8 cellular contexts compared by ENCODE assay signal in the genomic region with DNA sequence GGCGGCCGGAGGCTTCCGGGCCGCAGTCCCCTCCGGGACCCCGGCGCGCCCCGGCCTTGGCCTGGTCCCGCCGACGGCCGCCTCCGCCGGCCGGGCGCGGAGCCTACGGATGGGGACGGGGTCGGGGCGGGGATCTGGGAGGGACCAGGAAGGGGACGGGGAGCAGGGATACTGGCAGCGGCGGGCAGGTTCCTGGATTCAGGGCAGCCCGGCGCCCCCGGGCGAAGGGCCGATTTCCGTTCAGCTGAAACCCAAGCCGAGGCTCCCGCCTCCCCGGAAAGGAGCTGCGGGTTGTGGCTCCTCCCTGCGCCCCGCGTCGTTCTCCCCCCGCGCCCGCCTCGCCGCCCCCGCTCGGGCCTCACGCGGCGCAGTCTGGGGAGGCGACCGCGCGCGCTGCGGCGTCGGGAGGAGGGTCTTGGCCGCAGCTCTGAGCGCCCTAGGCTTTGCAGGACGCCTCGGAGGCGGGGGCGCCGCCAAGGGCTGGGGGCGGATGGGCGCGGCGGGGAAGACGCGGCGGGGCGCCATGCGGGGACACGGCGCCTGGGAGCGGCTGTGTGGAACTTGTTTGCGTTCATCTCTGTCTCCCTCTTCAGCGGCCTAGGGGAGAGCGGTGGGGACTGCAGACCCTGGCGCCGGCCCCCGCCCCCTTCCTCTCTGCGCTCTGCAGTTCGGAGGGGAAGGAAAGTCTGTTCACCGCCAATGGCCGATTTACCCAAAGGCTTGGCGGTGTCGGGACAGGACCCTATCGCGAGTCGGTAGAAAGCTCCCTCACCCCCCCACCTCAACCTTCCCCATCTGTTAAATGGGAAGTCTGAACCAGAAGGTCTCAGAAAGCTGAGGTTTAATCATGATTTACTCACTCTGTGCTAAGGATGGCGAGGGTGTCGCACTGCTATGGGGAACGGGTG. TPM values are rescaled to one million over a fixed set of nuclear protein-coding genes. Genes with fewer than 3 reads are reported as not detected.
DNase-seq lines count a peak whose midpoint lies in the region; ATAC-seq and TF ChIP-seq lines count a peak whose summit lies in the region.

No MANE protein-coding gene starts in this region.

- peak; percentile 75 to 79 for ATAC-seq in left cardiac atrium

- no peaks in the 10 kb centered on the region for H3K79me2 ChIP-seq in PC-9 (ENCODE audit: low read depth)

- H3K36me3 Mint-ChIP-seq in activated naive CD4-positive, alpha-beta T cell treated with anti-CD3 and anti-CD28 coated beads for 36 hours (ENCODE audit: low read depth) = no peaks in the 10 kb centered on the region

- H3K27ac Mint-ChIP-seq in activated naive CD4-positive, alpha-beta T cell treated with anti-CD3 and anti-CD28 coated beads for 36 hours = no peak overlapping the region

- no peaks in the 10 kb centered on the region for H3F3A ChIP-seq in PC-9 (ENCODE audit: insufficient read depth, low read depth)

- no peaks in the 10 kb centered on the region for H3K4me1 ChIP-seq in PC-9 (replicated peaks; ENCODE audit: insufficient read depth)

- no peaks in the 10 kb centered on the region for H4K20me1 ChIP-seq in PC-9 (ENCODE audit: insufficient read depth)

- CTCF ChIA-PET in activated naive CD4-positive, alpha-beta T cell treated with anti-CD3 and anti-CD28 coated beads for 36 hours (lab: Charles Lee) = interaction anchor here (0.6 kb wide), 2 partner anchors 316 to 337 kb away, joined by 3 read pairs; no protein-coding TSS in a partner anchor
- CTCF ChIA-PET in PC-9 (lab: Charles Lee) = no interaction called here

- no peaks in the 10 kb centered on the region for H3K4me1 Mint-ChIP-seq in activated naive CD4-positive, alpha-beta T cell treated with anti-CD3 and anti-CD28 coated beads for 36 hours (ENCODE audit: low read depth)

- POLR2A ChIA-PET in PC-9 (lab: Charles Lee; ENCODE audit: unreplicated experiment) = no interaction called here

- no peaks in the 10 kb centered on the region for H3K36me3 ChIP-seq in PC-9 (ENCODE audit: low read depth)

- peaks cover 37% of the 10 kb centered on the region for H3K27me3 Mint-ChIP-seq in activated naive CD4-positive, alpha-beta T cell treated with anti-CD3 and anti-CD28 coated beads for 36 hours (ENCODE audit: low read depth)

- no peak overlapping the region for H3K4me2 ChIP-seq in PC-9

- TF ChIP-seq CTCF in PC-9 (conservative IDR thresholded peaks at IDR 0.05) = no peak

- no peak overlapping the region for H2AFZ ChIP-seq in PC-9

- intact Hi-C loops in activated naive CD4-positive, alpha-beta T cell treated with anti-CD3 and anti-CD28 coated beads for 36 hours (cut with micrococcal nuclease) = loop anchor here (1.0 kb wide), 1 partner anchor 247 kb away; no protein-coding TSS in a partner anchor
- intact Hi-C loops in left cardiac atrium (cut with DNase I) = no loop called here
- intact Hi-C loops in PC-9 (cut with micrococcal nuclease; ENCODE audit: unreplicated experiment) = no loop called here

- H3K4me3 ChIP-seq in PC-9 = no peak overlapping the region

- BruUV-seq in PC-9 (replicated peaks; lab: Mats Ljungman, UMichigan) = no TSS peak

- H3K27ac ChIP-seq in PC-9 = no peak overlapping the region

- H3K4me3 Mint-ChIP-seq in activated naive CD4-positive, alpha-beta T cell treated with anti-CD3 and anti-CD28 coated beads for 36 hours = peak overlapping the region; percentile 23

- peaks cover 10% of the 10 kb centered on the region; the same call in 1 of the 2 replicates for H3K27me3 ChIP-seq in PC-9 (ENCODE audit: insufficient read depth, low read depth)

- no peaks in the 10 kb centered on the region for H3K9me2 ChIP-seq in PC-9 (ENCODE audit: insufficient read depth)

- no peaks in the 10 kb centered on the region for H3K9me3 ChIP-seq in PC-9 (ENCODE audit: insufficient read depth, low read depth)

- DNase-seq in EH (ENCODE audit: low read depth) = peak; percentile 39
- peak; percentile 45 for DNase-seq in NCI-H2107 (lab: John Stamatoyannopoulos, UW)
- peak; percentile 38 for DNase-seq in activated naive CD4-positive, alpha-beta T cell treated with anti-CD3 and anti-CD28 coated beads for 36 hours
- DNase-seq in left cardiac atrium = peak; percentile 58
- peak; percentile 67 for DNase-seq in putamen (ENCODE audit: low spot score)
- no peak for DNase-seq in medulla oblongata (ENCODE audit: extremely low spot score)
- no peak for DNase-seq in PC-9
- no peak for DNase-seq in NCI-H1048 (lab: John Stamatoyannopoulos, UW)

- H3K9me3 Mint-ChIP-seq in activated naive CD4-positive, alpha-beta T cell treated with anti-CD3 and anti-CD28 coated beads for 36 hours = peaks cover 2% of the 10 kb centered on the region

RNA-seq across cellular contexts. Expression of gene TMEM181, which starts 22.7 kb away (rescaled TPM):
- 1 to 10 TPM; 8.3 to 8.6 TPM for total RNA-seq in activated naive CD4-positive, alpha-beta T cell treated with anti-CD3 and anti-CD28 coated beads for 36 hours
- total RNA-seq in left cardiac atrium = 10 to 100 TPM; 12.5 to 13.8 TPM
- 14.9 and 18.7 TPM in 2 replicates for total RNA-seq in PC-9 (2021)

Comparison
In these comparisons a context has a peak if more than half of its experiments do, and no peak if none do; other contexts are left out.
1. DNase-seq: peak in EH (single experiment), NCI-H2107 (single experiment), activated naive CD4-positive, alpha-beta T cell treated with anti-CD3 and anti-CD28 coated beads for 36 hours (single experiment), left cardiac atrium (single experiment) and putamen (single experiment); none in medulla oblongata (single experiment), PC-9 (0 of 2) and NCI-H1048 (single experiment).